Comparison of ENCODE assay signal across 19 cellular contexts in genomic region chr2:172551266-172551665, GRCh38.
DNase-seq lines count a peak whose midpoint lies in the region; ATAC-seq and TF ChIP-seq lines count a peak whose summit lies in the region.
"Had no signal": no experiment of that assay in that cellular context is flagged by ENCODE, and none has a peak within 500 bp of the region (broad histone marks: within the 10 kb centered on the region; RNA-seq: fewer than 3 reads in every experiment).

No MANE protein-coding gene starts in this region.

- in situ Hi-C loops in KBM-7 (cut with MboI; ENCODE audit: low pct_unique_long_range_greater_than_20kb, low sequenced_read_pairs) (no loop called here), GM13977 (cut with MboI; ENCODE audit: low pct_unique_long_range_greater_than_20kb, low sequenced_read_pairs, unreplicated experiment) (no loop called here)

- no peak overlapping the region for H3K27ac Mint-ChIP-seq in stimulated activated naive B cell treated with anti-CD40 and anti-IgM and Interleukin-4, amounts not matched to agents 10 μg/mL and 1 μg/mL and 100 μg/mL, for 72 hours

- H3K27me3 Mint-ChIP-seq in stimulated activated naive B cell treated with anti-CD40 and anti-IgM and Interleukin-4, amounts not matched to agents 10 μg/mL and 1 μg/mL and 100 μg/mL, for 72 hours, result no peaks in the 10 kb centered on the region

- DNase-seq in EH (ENCODE audit: low read depth) (peak; percentile 16), KBM-7 (peak; percentile 48), choroid plexus epithelial cell (ENCODE audit: low read depth) (peak; percentile 81), iris pigment epithelial cell (ENCODE audit: low read depth) (peak; percentile 43), EL (no peak), NOMO-1 treated with dmso at 0.1 percent for 144 hours (lab: John Stamatoyannopoulos, UW; ENCODE audit: unreplicated experiment) (no peak), GM13977 (ENCODE audit: low spot score) (no peak)
- DNase-seq in stimulated activated naive B cell treated with anti-CD40 and anti-IgM and Interleukin-4, amounts not matched to agents 10 μg/mL and 1 μg/mL and 100 μg/mL, for 72 hours, result no peak
- DNase-seq: activated gamma-delta T cell treated with Interleukin-2 at 50 U/mL for 16 hours, foreskin keratinocyte, mucosa of descending colon, NCI-H1105 treated with DMSO at 0.1 percent for 48 hours, NCI-H2107, NCI-H510A treated with DMSO at 0.1 percent for 48 hours, right cardiac atrium, SHP77, T-helper 1 cell had no signal

- no peak overlapping the region for H3K4me3 ChIP-seq in choroid plexus epithelial cell (ENCODE audit: low read depth, low read length)
- H3K4me3 ChIP-seq: BLaER1 treated with 17β-estradiol and CSF1 and Interleukin-3, amounts not matched to agents 10 nM and 100 nM; mucosa of descending colon had no signal

- peaks cover 8 to 41% of the 10 kb centered on the region in 2 donors for H3K4me1 Mint-ChIP-seq in stimulated activated naive B cell treated with anti-CD40 and anti-IgM and Interleukin-4, amounts not matched to agents 10 μg/mL and 1 μg/mL and 100 μg/mL, for 72 hours

- H3K36me3 Mint-ChIP-seq in stimulated activated naive B cell treated with anti-CD40 and anti-IgM and Interleukin-4, amounts not matched to agents 10 μg/mL and 1 μg/mL and 100 μg/mL, for 72 hours, result peaks cover 12 to 20% of the 10 kb centered on the region in 2 donors

- no peak for ATAC-seq in stimulated activated naive B cell treated with anti-CD40 and anti-IgM and Interleukin-4, amounts not matched to agents 10 μg/mL and 1 μg/mL and 100 μg/mL, for 72 hours (replicated peaks)
- ATAC-seq: foreskin keratinocyte, left lobe of liver, mucosa of descending colon, right cardiac atrium had no signal

- TF ChIP-seq CTCF in choroid plexus epithelial cell (conservative IDR thresholded peaks at IDR 0.05; ENCODE audit: low read depth, low read length) (no peak), GM13977 (IDR thresholded peaks at IDR 0.05; ENCODE audit: extremely low read depth, insufficient read depth, missing control alignments) (no peak)

- no peak overlapping the region for H3K4me3 Mint-ChIP-seq in stimulated activated naive B cell treated with anti-CD40 and anti-IgM and Interleukin-4, amounts not matched to agents 10 μg/mL and 1 μg/mL and 100 μg/mL, for 72 hours

- peaks cover 7% of the 10 kb centered on the region in 2 donors for H3K9me3 Mint-ChIP-seq in stimulated activated naive B cell treated with anti-CD40 and anti-IgM and Interleukin-4, amounts not matched to agents 10 μg/mL and 1 μg/mL and 100 μg/mL, for 72 hours

Comparison
In these comparisons a context has a peak if more than half of its experiments do, and no peak if none do; other contexts are left out.
1. DNase-seq: peak in EH (single experiment), KBM-7 (single experiment), choroid plexus epithelial cell (single experiment) and iris pigment epithelial cell (single experiment); none in stimulated activated naive B cell treated with anti-CD40 and anti-IgM and Interleukin-4, amounts not matched to agents 10 μg/mL and 1 μg/mL and 100 μg/mL, for 72 hours (single experiment), EL (single experiment), NOMO-1 treated with dmso at 0.1 percent for 144 hours (single experiment) and GM13977 (single experiment).